22 cellular contexts compared by ENCODE assay signal in genomic region chr7:138632866-138633602, GRCh38.
"Had no signal": no experiment of that assay in that cellular context is flagged by ENCODE, and none has a peak within 500 bp of the region (broad histone marks: within the 10 kb centered on the region; RNA-seq: fewer than 3 reads in every experiment).

No MANE protein-coding gene starts in this region.

- ATAC-seq: effector memory CD8-positive, alpha-beta T cell; foreskin keratinocyte; left cardiac atrium; left ventricle myocardium superior; natural killer cell treated with Interleukin-12 subunit alpha and Interleukin-12 subunit beta and Interleukin-15 and Interleukin-18, amount 100 ng/mL, for 72 hours; sciatic nerve; stimulated activated memory B cell treated with anti-CD40 and anti-IgM and Interleukin-4, amounts not matched to agents 10 μg/mL and 1 μg/mL and 100 μg/mL, for 72 hours had no signal

- H3K4me3 ChIP-seq: hepatocyte, lung, prostate gland, spleen, tibial artery, upper lobe of left lung, uterus had no signal

- FAIRE-seq: kidney had no signal

- H3K79me2 ChIP-seq: hepatocyte, parathyroid adenoma had no signal

- DNase-seq: effector memory CD8-positive, alpha-beta T cell; foreskin keratinocyte; kidney; left cardiac atrium; left ventricle myocardium superior; mesenchymal stem cell; midbrain; retina; spleen; stimulated activated CD4-positive, alpha-beta T cell treated with anti-CD3 and anti-CD28 coated beads, Interleukin-15, amount 100 ng/mL, for 24 hours; stimulated activated CD4-positive, alpha-beta T cell treated with anti-CD3 and anti-CD28 coated beads, Interleukin-1b, Interleukin-23, amount 100 ng/mL, for 48 hours; stimulated activated CD4-positive, alpha-beta T cell treated with anti-CD3 and anti-CD28 coated beads, Interleukin-4, amount 100 ng/mL, for 24 hours; tibial artery; upper lobe of left lung; uterus had no signal

- H3K27me3 ChIP-seq: foreskin keratinocyte, hepatocyte, spleen, tibial artery, upper lobe of left lung, uterus had no signal

- H3K9me3 ChIP-seq: prostate gland, spleen, tibial artery, upper lobe of left lung, uterus had no signal

- H3K9ac ChIP-seq: parathyroid adenoma had no signal

- H2AFZ ChIP-seq: hepatocyte, parathyroid adenoma had no signal

- H3K27ac ChIP-seq: foreskin keratinocyte, hepatocyte, parathyroid adenoma, prostate gland, spleen, tibial artery, upper lobe of left lung, uterus had no signal

- H3K36me3 ChIP-seq: prostate gland, spleen, tibial artery, upper lobe of left lung, uterus had no signal

- H3K4me1 ChIP-seq: foreskin keratinocyte, parathyroid adenoma, prostate gland, spleen, tibial artery, upper lobe of left lung, uterus had no signal

- H3K4me2 ChIP-seq: hepatocyte had no signal
